Comparison of ENCODE assay signal across 15 cellular contexts in the genomic region with DNA sequence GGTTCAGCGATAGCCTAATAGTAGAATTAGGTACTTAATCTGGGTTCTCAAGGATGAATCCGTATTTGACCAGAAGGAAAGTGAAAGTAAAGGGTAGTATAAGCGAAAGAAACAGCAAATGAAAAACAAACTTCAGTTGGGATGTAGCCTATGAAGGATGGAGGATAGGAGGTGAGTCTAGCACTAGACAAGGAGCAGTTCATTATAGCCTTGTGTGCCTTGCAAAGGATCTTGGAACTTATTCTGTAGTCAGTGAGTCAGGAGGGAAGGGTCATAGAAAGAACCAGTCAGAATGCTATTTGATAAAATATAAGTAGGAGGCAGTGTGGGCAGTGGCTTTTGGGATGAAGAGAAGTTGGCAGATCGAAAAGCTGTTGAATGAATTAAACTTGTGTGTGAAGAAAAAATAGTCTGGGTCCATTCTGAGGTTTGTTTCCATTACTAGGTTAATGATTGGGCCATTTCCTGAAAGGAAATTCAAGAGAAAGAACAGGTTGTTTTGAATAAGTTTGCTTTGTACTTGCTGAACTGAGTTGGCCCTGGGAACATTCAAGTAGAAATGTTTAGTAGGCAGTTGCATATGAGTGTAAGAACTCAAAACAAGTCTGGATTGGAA. TPM values are rescaled to one million over a fixed set of nuclear protein-coding genes. Genes with fewer than 3 reads are reported as not detected.
DNase-seq lines count a peak whose midpoint lies in the region; ATAC-seq, FAIRE-seq and TF ChIP-seq lines count a peak whose summit lies in the region.
"Had no signal": no experiment of that assay in that cellular context is flagged by ENCODE, and none has a peak within 500 bp of the region (broad histone marks: within the 10 kb centered on the region; RNA-seq: fewer than 3 reads in every experiment).

No MANE protein-coding gene starts in this region.

- H3K4me1 Mint-ChIP-seq in CD14-positive monocyte: peaks cover 41% of the 10 kb centered on the region
- peaks cover 29% of the 10 kb centered on the region for H3K4me1 Mint-ChIP-seq in activated naive CD8-positive, alpha-beta T cell treated with anti-CD3 and anti-CD28 coated beads for 36 hours
- H3K4me1 Mint-ChIP-seq in memory B cell: peaks cover 22% of the 10 kb centered on the region

- H3K4me3 ChIP-seq in mucosa of descending colon: no peak overlapping the region
- H3K4me3 ChIP-seq: tibial artery had no signal

- peak overlapping the region; percentile 29 to 81 (median 64) for H3K27ac Mint-ChIP-seq in CD14-positive monocyte
- peak overlapping the region; percentile 82 for H3K27ac Mint-ChIP-seq in activated naive CD8-positive, alpha-beta T cell treated with anti-CD3 and anti-CD28 coated beads for 36 hours
- H3K27ac Mint-ChIP-seq in memory B cell: peak overlapping the region; percentile 76

- H3K9me3 Mint-ChIP-seq in CD14-positive monocyte (no peaks in the 10 kb centered on the region), memory B cell (peaks cover 3% of the 10 kb centered on the region)
- no peaks in the 10 kb centered on the region for H3K9me3 Mint-ChIP-seq in activated naive CD8-positive, alpha-beta T cell treated with anti-CD3 and anti-CD28 coated beads for 36 hours

- DNase-seq in CD14-positive monocyte (ENCODE audit: low spot score) (no peak), GM12891 (ENCODE audit: insufficient read length, low spot score) (no peak), memory B cell (ENCODE audit: low spot score in 2 of 2) (no peak), DMS53 treated with DMSO at 0.1 percent for 48 hours (lab: John Stamatoyannopoulos, UW; ENCODE audit: unreplicated experiment) (no peak), mucosa of descending colon (no peak), NOMO-1 treated with dmso at 0.1 percent for 144 hours (lab: John Stamatoyannopoulos, UW; ENCODE audit: unreplicated experiment) (no peak)
- no peak for DNase-seq in activated naive CD8-positive, alpha-beta T cell treated with anti-CD3 and anti-CD28 coated beads for 36 hours
- DNase-seq: DMS79 treated with DMSO at 0.1 percent for 48 hours, esophagus squamous epithelium, islet precursor cell, NCI-H2107, occipital lobe, tibial artery had no signal

- H3K9me3 ChIP-seq in mucosa of descending colon: no peaks in the 10 kb centered on the region
- H3K9me3 ChIP-seq: esophagus squamous epithelium, tibial artery had no signal

- peak overlapping the region; percentile 47 to 81 for H3K4me3 Mint-ChIP-seq in CD14-positive monocyte
- peak overlapping the region; percentile 64 for H3K4me3 Mint-ChIP-seq in activated naive CD8-positive, alpha-beta T cell treated with anti-CD3 and anti-CD28 coated beads for 36 hours
- peak overlapping the region; percentile 58 for H3K4me3 Mint-ChIP-seq in memory B cell

- TF ChIP-seq CTCF in CD14-positive monocyte (IDR thresholded peaks at IDR 0.05): no peak
- TF ChIP-seq CTCF in mucosa of descending colon (IDR thresholded peaks at IDR 0.05): no peak

- TF ChIP-seq POLR2A in GM12891 (IDR thresholded peaks at IDR 0.05; ENCODE audit: low read depth, low read length): 0 out of 2 replicates have a peak, but pooled peaks have one; percentile 37

- H3K36me3 Mint-ChIP-seq in CD14-positive monocyte (peaks cover 32 to 36% of the 10 kb centered on the region in 2 donors), memory B cell (peaks cover 28% of the 10 kb centered on the region)
- peaks cover 50% of the 10 kb centered on the region for H3K36me3 Mint-ChIP-seq in activated naive CD8-positive, alpha-beta T cell treated with anti-CD3 and anti-CD28 coated beads for 36 hours

- FAIRE-seq in GM12891 (lab: Jason Lieb, UNC): peak; percentile 74
- FAIRE-seq: astrocyte had no signal

- intact Hi-C loops in CD14-positive monocyte (cut with micrococcal nuclease): no loop called here
- intact Hi-C loops in mucosa of descending colon (cut with DNase I, micrococcal nuclease): no loop called here

- H3K27me3 Mint-ChIP-seq in CD14-positive monocyte (ENCODE audit: low read depth in 3 of 3): no peaks in the 10 kb centered on the region
- no peaks in the 10 kb centered on the region for H3K27me3 Mint-ChIP-seq in activated naive CD8-positive, alpha-beta T cell treated with anti-CD3 and anti-CD28 coated beads for 36 hours
- no peaks in the 10 kb centered on the region for H3K27me3 Mint-ChIP-seq in memory B cell

- ATAC-seq in memory B cell (ENCODE audit: low read depth): peak; percentile 48
- ATAC-seq in mucosa of descending colon: no peak
- ATAC-seq in GM21367 (IDR thresholded peaks at IDR 0.05; ENCODE audit: unreplicated experiment): no peak

- no peaks in the 10 kb centered on the region for H3K36me3 ChIP-seq in mucosa of descending colon (ENCODE audit: low read depth)

- peaks cover 4% of the 10 kb centered on the region for H3K4me1 ChIP-seq in mucosa of descending colon (ENCODE audit: low read depth)

TF ChIP-seq in GM12891, 5 proteins besides CTCF, POLR2A, EP300 and RAD21:
- no peak for TF ChIP-seq PAX5 (IDR thresholded peaks at IDR 0.05; ENCODE audit: insufficient read depth, low read length, severe bottlenecking)
- TF ChIP-seq POLR2AphosphoS5 (IDR thresholded peaks at IDR 0.05; ENCODE audit: low read depth, low read length): 0 out of 2 replicates have a peak, but pooled peaks have one; percentile 32

RNA-seq across cellular contexts. Expression of gene ANKRD12, which starts 48.5 kb away (rescaled TPM):
- 10 to 100 TPM; 15.4 to 15.5 TPM for polyA plus RNA-seq in CD14-positive monocyte
- 13.4 TPM for polyA plus RNA-seq in GM12891 (2012; ENCODE audit: low read depth, missing spikeins)
- 10 to 100 TPM; 33.1 to 33.9 TPM for total RNA-seq in activated naive CD8-positive, alpha-beta T cell treated with anti-CD3 and anti-CD28 coated beads for 36 hours
- 100 to 1,000 TPM in 1 of 3 donors, 10 to 100 TPM in 2; 46.8 to 108 (median 63.6) TPM for total RNA-seq in mucosa of descending colon
